Comparison of ENCODE assay signal across 8 cellular contexts in genomic region chr9:136538599-136539426, GRCh38. TPM values are rescaled to one million over a fixed set of nuclear protein-coding genes. Genes with fewer than 3 reads are reported as not detected.
DNase-seq lines count a peak whose midpoint lies in the region; ATAC-seq and TF ChIP-seq lines count a peak whose summit lies in the region.

No MANE protein-coding gene starts in this region.

- no peak for TF ChIP-seq POLR2A in esophagus squamous epithelium (IDR thresholded peaks at IDR 0.05)
- TF ChIP-seq POLR2A in erythroblast (IDR thresholded peaks at IDR 0.05; ENCODE audit: low read length) = no peak

- TF ChIP-seq CTCF in esophagus squamous epithelium (IDR thresholded peaks at IDR 0.05) = no peak

- peak overlapping the region; percentile 85 to 94 (median 92) for H3K27ac ChIP-seq in esophagus squamous epithelium

- DNase-seq in activated CD8-positive, alpha-beta memory T cell treated with anti-CD3 and anti-CD28 coated beads for 24 hours = peak; percentile 81
- no peak for DNase-seq in activated CD8-positive, alpha-beta memory T cell treated with anti-CD3 and anti-CD28 coated beads, Interleukin-2, amount 50 U/mL, for 4 hours
- DNase-seq in activated CD4-positive, alpha-beta T cell treated with anti-CD3 and anti-CD28 coated beads, Interleukin-2, amount 50 U/mL, for 1 hour = peak; percentile 55
- DNase-seq in esophagus squamous epithelium (lab: John Stamatoyannopoulos, UW) = no peak
- peak; percentile 67 for DNase-seq in stimulated activated CD4-positive, alpha-beta T cell treated with anti-CD3 and anti-CD28 coated beads, Interleukin-4, amount 100 ng/mL, for 1 hour
- no peak for DNase-seq in foreskin melanocyte
- DNase-seq in erythroblast (lab: John Stamatoyannopoulos, UW) = no peak

- H3K9me3 ChIP-seq in esophagus squamous epithelium = no peaks in the 10 kb centered on the region

- no peaks in the 10 kb centered on the region for H3K27me3 ChIP-seq in esophagus squamous epithelium

- WGBS in esophagus squamous epithelium, 2 donors = 44 to 50% methylated on average over 9 to 20 of the region's 24 CpGs

- H3K4me3 ChIP-seq in esophagus squamous epithelium = peak overlapping the region in 2 of 4 donors; percentile 13 to 57

- ATAC-seq in GM21390 (IDR thresholded peaks at IDR 0.05; ENCODE audit: unreplicated experiment) = no peak

- H3K4me1 ChIP-seq in esophagus squamous epithelium = peaks cover 65 to 97% (median 91%) of the 10 kb centered on the region in 3 donors

- intact Hi-C loops in esophagus squamous epithelium (cut with DNase I) = no loop called here

- H3K36me3 ChIP-seq in esophagus squamous epithelium = peaks cover 0 to 81% (median 8%) of the 10 kb centered on the region in 3 donors

RNA-seq across cellular contexts. Expression of gene NOTCH1, which starts 7.0 kb away (rescaled TPM):
- total RNA-seq in esophagus squamous epithelium = 10 to 100 TPM; 32.0 to 40.8 (median 36.2) TPM

RNA-seq across cellular contexts. Expression of gene SEC16A, which starts 56.0 kb away (rescaled TPM):
- 10 to 100 TPM; 31.2 to 49.1 (median 38.6) TPM for total RNA-seq in esophagus squamous epithelium

Comparison
In these comparisons a context has a peak if more than half of its experiments do, and no peak if none do; other contexts are left out.
1. DNase-seq: peak in activated CD8-positive, alpha-beta memory T cell treated with anti-CD3 and anti-CD28 coated beads for 24 hours (single experiment), activated CD4-positive, alpha-beta T cell treated with anti-CD3 and anti-CD28 coated beads, Interleukin-2, amount 50 U/mL, for 1 hour (single experiment) and stimulated activated CD4-positive, alpha-beta T cell treated with anti-CD3 and anti-CD28 coated beads, Interleukin-4, amount 100 ng/mL, for 1 hour (single experiment); none in activated CD8-positive, alpha-beta memory T cell treated with anti-CD3 and anti-CD28 coated beads, Interleukin-2, amount 50 U/mL, for 4 hours (single experiment), esophagus squamous epithelium (single experiment), foreskin melanocyte (single experiment) and erythroblast (0 of 2).